Comparison of ENCODE assay signal across 1 cellular context in the genomic region with DNA sequence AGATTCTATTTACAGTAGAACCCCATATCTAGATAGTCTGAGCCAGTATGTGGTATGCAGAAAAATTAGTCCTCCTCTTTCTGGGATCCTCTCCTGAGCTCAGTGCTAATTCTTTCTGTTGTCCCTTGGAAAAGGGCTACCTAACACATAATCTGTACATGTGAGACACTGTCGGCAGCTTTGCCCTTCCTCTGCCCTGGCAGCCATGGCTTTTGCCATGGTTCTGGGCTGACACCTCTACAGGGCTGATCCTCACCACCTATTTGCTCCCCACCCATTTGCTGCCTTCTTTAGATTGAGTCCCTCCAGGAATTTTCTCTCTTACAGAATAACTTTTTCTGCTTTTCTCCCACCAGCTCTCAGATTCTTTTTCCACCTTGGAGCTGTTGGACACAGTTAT.
TF ChIP-seq lines count a peak whose summit lies in the region.

No MANE protein-coding gene starts in this region.

TF ChIP-seq in HepG2, 621 proteins besides CTCF, POLR2A, EP300 and RAD21 (continued from another document):
- TF ChIP-seq GTF2F1 (IDR thresholded peaks at IDR 0.05; ENCODE audit: low read length), result no peak
- TF ChIP-seq NFE2L1 (CRISPR knock-in tag; IDR thresholded peaks at IDR 0.05; ENCODE audit: borderline replicate concordance), result no peak
- no peak for TF ChIP-seq HIVEP1 (CRISPR knock-in tag; IDR thresholded peaks at IDR 0.05)
- no peak for TF ChIP-seq SYNCRIP (IDR thresholded peaks at IDR 0.05; ENCODE audit: insufficient read depth, low read depth, low read length)
- TF ChIP-seq, protein P1, sequence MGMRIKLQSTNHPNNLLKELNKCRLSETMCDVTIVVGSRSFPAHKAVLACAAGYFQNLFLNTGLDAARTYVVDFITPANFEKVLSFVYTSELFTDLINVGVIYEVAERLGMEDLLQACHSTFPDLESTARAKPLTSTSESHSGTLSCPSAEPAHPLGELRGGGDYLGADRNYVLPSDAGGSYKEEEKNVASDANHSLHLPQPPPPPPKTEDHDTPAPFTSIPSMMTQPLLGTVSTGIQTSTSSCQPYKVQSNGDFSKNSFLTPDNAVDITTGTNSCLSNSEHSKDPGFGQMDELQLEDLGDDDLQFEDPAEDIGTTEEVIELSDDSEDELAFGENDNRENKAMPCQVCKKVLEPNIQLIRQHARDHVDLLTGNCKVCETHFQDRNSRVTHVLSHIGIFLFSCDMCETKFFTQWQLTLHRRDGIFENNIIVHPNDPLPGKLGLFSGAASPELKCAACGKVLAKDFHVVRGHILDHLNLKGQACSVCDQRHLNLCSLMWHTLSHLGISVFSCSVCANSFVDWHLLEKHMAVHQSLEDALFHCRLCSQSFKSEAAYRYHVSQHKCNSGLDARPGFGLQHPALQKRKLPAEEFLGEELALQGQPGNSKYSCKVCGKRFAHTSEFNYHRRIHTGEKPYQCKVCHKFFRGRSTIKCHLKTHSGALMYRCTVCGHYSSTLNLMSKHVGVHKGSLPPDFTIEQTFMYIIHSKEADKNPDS (CRISPR knock-in tag; IDR thresholded peaks at IDR 0.05), result no peak
